Comparison of ENCODE assay signal across 21 cellular contexts in genomic region chr6:10210052-10210451, GRCh38.
DNase-seq lines count a peak whose midpoint lies in the region; ATAC-seq and TF ChIP-seq lines count a peak whose summit lies in the region.
"Had no signal": no experiment of that assay in that cellular context is flagged by ENCODE, and none has a peak within 500 bp of the region (broad histone marks: within the 10 kb centered on the region; RNA-seq: fewer than 3 reads in every experiment).

No MANE protein-coding gene starts in this region.

- no peak for ATAC-seq in stimulated activated memory B cell treated with anti-CD40 and anti-IgM and Interleukin-4, amounts not matched to agents 10 μg/mL and 1 μg/mL and 100 μg/mL, for 72 hours
- no peak for ATAC-seq in GM19452 (IDR thresholded peaks at IDR 0.05; ENCODE audit: unreplicated experiment)
- ATAC-seq: foreskin keratinocyte, GM23338 had no signal

- peaks cover 16% of the 10 kb centered on the region for H3K27me3 Mint-ChIP-seq in stimulated activated memory B cell treated with anti-CD40 and anti-IgM and Interleukin-4, amounts not matched to agents 10 μg/mL and 1 μg/mL and 100 μg/mL, for 72 hours

- DNase-seq in COLO829 (ENCODE audit: low spot score) (peak; percentile 30), LHCN-M2 (ENCODE audit: low read depth) (peak; percentile 67), astrocyte of the hippocampus (ENCODE audit: low read depth, low spot score) (peak; percentile 86), midbrain (lab: John Stamatoyannopoulos, UW) (peak; percentile 24), erythroblast (lab: John Stamatoyannopoulos, UW) (no peak), KBM-7 (no peak)
- DNase-seq: activated CD4-positive, CD25-positive, alpha-beta regulatory T cell; AML-193; effector CD8-positive, alpha-beta T cell; KG1; mesenchymal stem cell; NCI-H1694; NCI-H510A; small intestine; stimulated activated naive CD4-positive, alpha-beta T cell treated with Interleukin-2 at 50 U/mL for 16 hours; upper lobe of left lung had no signal

- H3K4me1 Mint-ChIP-seq in stimulated activated memory B cell treated with anti-CD40 and anti-IgM and Interleukin-4, amounts not matched to agents 10 μg/mL and 1 μg/mL and 100 μg/mL, for 72 hours = no peaks in the 10 kb centered on the region
- H3K4me1 Mint-ChIP-seq: GM23338 had no signal

- no peaks in the 10 kb centered on the region for H3K36me3 Mint-ChIP-seq in stimulated activated memory B cell treated with anti-CD40 and anti-IgM and Interleukin-4, amounts not matched to agents 10 μg/mL and 1 μg/mL and 100 μg/mL, for 72 hours
- H3K36me3 Mint-ChIP-seq: neural progenitor cell had no signal

- H3K27ac Mint-ChIP-seq in stimulated activated memory B cell treated with anti-CD40 and anti-IgM and Interleukin-4, amounts not matched to agents 10 μg/mL and 1 μg/mL and 100 μg/mL, for 72 hours = no peak overlapping the region
- H3K27ac Mint-ChIP-seq: GM23338, neural progenitor cell had no signal

- in situ Hi-C loops in KBM-7 (cut with MboI; ENCODE audit: low pct_unique_long_range_greater_than_20kb, low sequenced_read_pairs) = no loop called here

- H3K9me3 Mint-ChIP-seq in stimulated activated memory B cell treated with anti-CD40 and anti-IgM and Interleukin-4, amounts not matched to agents 10 μg/mL and 1 μg/mL and 100 μg/mL, for 72 hours = peaks cover 8% of the 10 kb centered on the region
- H3K9me3 Mint-ChIP-seq: GM23338, neural progenitor cell had no signal

- no peak overlapping the region for H3K4me3 Mint-ChIP-seq in stimulated activated memory B cell treated with anti-CD40 and anti-IgM and Interleukin-4, amounts not matched to agents 10 μg/mL and 1 μg/mL and 100 μg/mL, for 72 hours
- H3K4me3 Mint-ChIP-seq: GM23338, neural progenitor cell had no signal

- no peak for TF ChIP-seq POLR2A in erythroblast (IDR thresholded peaks at IDR 0.05; ENCODE audit: low read length)

Comparison
In these comparisons a context has a peak if more than half of its experiments do, and no peak if none do; other contexts are left out.
1. DNase-seq: peak in COLO829 (single experiment), LHCN-M2 (single experiment), astrocyte of the hippocampus (single experiment) and midbrain (single experiment); none in erythroblast (0 of 2) and KBM-7 (single experiment).